34 cellular contexts compared by ENCODE assay signal in the genomic region with DNA sequence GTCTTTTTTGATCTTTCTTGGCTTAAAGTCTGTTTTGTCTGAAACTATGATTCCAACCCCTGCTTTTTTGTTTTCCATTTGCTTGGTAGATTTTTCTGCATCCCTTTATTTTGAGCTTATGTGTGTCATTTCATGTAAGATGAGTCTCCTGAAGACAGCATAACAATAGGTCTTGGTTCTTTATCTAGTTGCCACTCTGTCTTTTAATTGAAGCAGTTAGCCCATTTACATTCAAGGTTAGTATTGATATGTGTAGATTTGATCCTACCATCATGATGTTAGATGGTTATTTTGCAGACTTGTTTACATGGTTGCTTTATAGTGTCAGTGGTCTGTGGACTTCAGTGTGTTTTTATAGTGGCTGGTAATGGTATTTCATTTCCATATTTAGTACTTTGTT.
"Had no signal": no experiment of that assay in that cellular context is flagged by ENCODE, and none has a peak within 500 bp of the region (broad histone marks: within the 10 kb centered on the region; RNA-seq: fewer than 3 reads in every experiment).

No MANE protein-coding gene starts in this region.

- DNase-seq: Karpas-422, Kasumi-1, MG63, MM.1S, MV-4-11, NCI-H1048, NCI-H1092, NCI-H1092 treated with DMSO at 0.1 percent for 48 hours, NCI-H1105, NCI-H1105 treated with DMSO at 0.1 percent for 48 hours, NCI-H1417, NCI-H1417 treated with DMSO at 0.1 percent for 48 hours, NCI-H1436, NCI-H1436 treated with DMSO at 0.1 percent for 48 hours, NCI-H146, NCI-H1694, NCI-H1694 treated with DMSO at 0.1 percent for 48 hours, NCI-H187, NCI-H187 treated with DMSO at 0.1 percent for 48 hours, NCI-H1930, NCI-H2029, NCI-H2029 treated with DMSO at 0.1 percent for 48 hours, NCI-H2081, NCI-H2081 treated with DMSO at 0.1 percent for 48 hours, NCI-H2107, NCI-H2171, NCI-H2171 treated with DMSO at 0.1 percent for 48 hours, NCI-H2227 treated with DMSO at 0.1 percent for 48 hours, NCI-H226, NCI-H345, NCI-H446, NCI-H446 treated with DMSO at 0.1 percent for 48 hours, NCI-H510A, NCI-H510A treated with DMSO at 0.1 percent for 48 hours had no signal

- H3K27me3 ChIP-seq: MG63 had no signal

- H3K4me3 ChIP-seq: MG63 had no signal

- H3K36me3 ChIP-seq: MG63 had no signal
